ENCODE assay signal across 8 cellular contexts in genomic region chr6:63572733-63573139, GRCh38. TPM values are rescaled to one million over a fixed set of nuclear protein-coding genes. Genes with fewer than 3 reads are reported as not detected.
DNase-seq lines count a peak whose midpoint lies in the region; ATAC-seq and TF ChIP-seq lines count a peak whose summit lies in the region.

No MANE protein-coding gene starts in this region.

- H3K27ac ChIP-seq in MM.1S (ENCODE audit: low read length): peak overlapping the region; percentile 93
- peak overlapping the region; percentile 95 for H3K27ac ChIP-seq in effector memory CD4-positive, alpha-beta T cell (ENCODE audit: insufficient read depth, low read length, poor library complexity, severe bottlenecking)

- 0 out of 2 replicates have a peak overlapping the region, but pooled peaks have one; percentile 7 for H2AFZ ChIP-seq in MM.1S (ENCODE audit: low read length)

- TF ChIP-seq CTCF in AG09309 (IDR thresholded peaks at IDR 0.05; ENCODE audit: control insufficient read depth, insufficient read depth, low read depth, low read length, missing control alignments) (no peak), MM.1S (IDR thresholded peaks at IDR 0.05; ENCODE audit: low read length) (no peak), omental fat pad (IDR thresholded peaks at IDR 0.05) (no peak)

- ATAC-seq in GM19397 (IDR thresholded peaks at IDR 0.05; ENCODE audit: unreplicated experiment) (peak; percentile 1), omental fat pad (ENCODE audit: low FRiP score) (no peak)

- H4K20me1 ChIP-seq in MM.1S (ENCODE audit: insufficient read depth, low read length): peaks cover 9% of the 10 kb centered on the region

- 0 out of 2 replicates have a peak, but pooled peaks cover 3% of the 10 kb centered on the region for H3K4me1 ChIP-seq in MM.1S (ENCODE audit: low read length)
- H3K4me1 ChIP-seq in effector memory CD4-positive, alpha-beta T cell (ENCODE audit: control insufficient read depth, insufficient read depth, low read length, poor library complexity, severe bottlenecking): peaks cover 7% of the 10 kb centered on the region
- peaks cover 7% of the 10 kb centered on the region for H3K4me1 ChIP-seq in mucosa of stomach (ENCODE audit: control insufficient read depth, insufficient read depth, low read length)

- H3K9me3 ChIP-seq in MM.1S (replicated peaks; ENCODE audit: insufficient read depth, low read length) (no peaks in the 10 kb centered on the region), mucosa of stomach (ENCODE audit: control insufficient read depth, low read length) (no peaks in the 10 kb centered on the region)
- H3K9me3 ChIP-seq in effector memory CD4-positive, alpha-beta T cell (ENCODE audit: control insufficient read depth, low read length): no peaks in the 10 kb centered on the region

- H3K9me2 ChIP-seq in MM.1S (replicated peaks; ENCODE audit: insufficient read depth, low read length): no peaks in the 10 kb centered on the region

- H3K36me3 ChIP-seq in MM.1S (replicated peaks; ENCODE audit: insufficient read depth, low read length) (0 out of 2 replicates have a peak, but pooled peaks cover 4% of the 10 kb centered on the region), mucosa of stomach (ENCODE audit: control insufficient read depth, insufficient read depth, low read length) (peaks cover 4% of the 10 kb centered on the region)
- peaks cover 12% of the 10 kb centered on the region for H3K36me3 ChIP-seq in effector memory CD4-positive, alpha-beta T cell (ENCODE audit: control insufficient read depth, insufficient read depth, low read length)

- peaks cover 17% of the 10 kb centered on the region for H3F3A ChIP-seq in MM.1S (ENCODE audit: insufficient read depth, low read length)

- peaks cover 50% of the 10 kb centered on the region for H3K79me2 ChIP-seq in MM.1S (ENCODE audit: low read length)

- H3K4me2 ChIP-seq in MM.1S (ENCODE audit: low read depth, low read length): peak overlapping the region; percentile 94; the same call in 1 of the 2 replicates

- DNase-seq in AG09309 (ENCODE audit: low read depth) (no peak), MM.1S (no peak), cerebellar nuclear complex (lab: John Stamatoyannopoulos, UW) (no peak), omental fat pad (ENCODE audit: low spot score) (no peak), NCI-H1436 treated with DMSO at 0.1 percent for 48 hours (lab: John Stamatoyannopoulos, UW) (no peak)
- DNase-seq in effector memory CD4-positive, alpha-beta T cell: no peak

- H3K27me3 ChIP-seq in MM.1S (replicated peaks; ENCODE audit: insufficient read depth, low read length) (no peaks in the 10 kb centered on the region), mucosa of stomach (ENCODE audit: control insufficient read depth, insufficient read depth, low read length) (no peaks in the 10 kb centered on the region)
- no peaks in the 10 kb centered on the region for H3K27me3 ChIP-seq in effector memory CD4-positive, alpha-beta T cell (replicated peaks; ENCODE audit: control insufficient read depth, insufficient read depth, low read length, poor library complexity, severe bottlenecking)

- H3K9ac ChIP-seq in MM.1S (ENCODE audit: low read length) (peak overlapping the region; percentile 98), mucosa of stomach (ENCODE audit: low read length) (peak overlapping the region; percentile 96)

- H3K4me3 ChIP-seq in AG09309 (ENCODE audit: control insufficient read depth, low read depth, low read length): peak overlapping the region; percentile 83
- H3K4me3 ChIP-seq in MM.1S (ENCODE audit: low read length): peak overlapping the region; percentile 91
- peak overlapping the region; percentile 92 for H3K4me3 ChIP-seq in effector memory CD4-positive, alpha-beta T cell (ENCODE audit: insufficient read depth, low read depth, low read length, poor library complexity, severe bottlenecking)
- peak overlapping the region; percentile 52 for H3K4me3 ChIP-seq in mucosa of stomach (ENCODE audit: low read length)

RNA-seq across cellular contexts. Expression of gene PTP4A1, which starts 0.5 kb away (rescaled TPM):
- total RNA-seq in omental fat pad: 10 to 100 TPM; 24.7 to 43.6 (median 33.8) TPM
